Comparison of ENCODE assay signal across 8 cellular contexts in genomic region chr1:226738995-226739695, GRCh38. TPM values are rescaled to one million over a fixed set of nuclear protein-coding genes. Genes with fewer than 3 reads are reported as not detected.
DNase-seq lines count a peak whose midpoint lies in the region; ATAC-seq and TF ChIP-seq lines count a peak whose summit lies in the region.

TSS of gene ITPKB (minus strand) at chr1:226739282. CDS start at chr1:226737458, 1,824 bp downstream.

- TF ChIP-seq CTCF in CD14-positive monocyte (IDR thresholded peaks at IDR 0.05) (no peak), H9 (conservative IDR thresholded peaks at IDR 0.05) (no peak), neutrophil (IDR thresholded peaks at IDR 0.05) (no peak)

- H3K56ac ChIP-seq in H9 (ENCODE audit: insufficient read length, low read depth, low read length) = no peak within 1 kb of the TSS

- peak within 1 kb of the TSS; percentile 89 to 91 for H3K4me3 ChIP-seq in neutrophil (ENCODE audit: low read depth in 1 of 2, low read length in 1 of 2)
- peak within 1 kb of the TSS; percentile 16 to 69 for H3K4me3 ChIP-seq in aorta (ENCODE audit: low read length in 2 of 2)

- no peak within 1 kb of the TSS for H3T11ph ChIP-seq in H9 (ENCODE audit: low read length)

- H4K91ac ChIP-seq in H9 (ENCODE audit: insufficient read length, low read depth, low read length) = no peak within 1 kb of the TSS

- DNase-seq in CD14-positive monocyte (ENCODE audit: low spot score) = no peak
- no peak for DNase-seq in H9
- DNase-seq in RPMI8226 = peak; percentile 85
- DNase-seq in activated naive CD4-positive, alpha-beta T cell treated with anti-CD3 and anti-CD28 coated beads, Interleukin-2, amount 10 ng/mL, durations not matched to agents 7 days and 5 days = peak; percentile 80
- DNase-seq in germinal center (ENCODE audit: low spot score) = peak; percentile 58
- peak; percentile 69 to 79 for DNase-seq in aorta

- H3K18ac ChIP-seq in H9 (ENCODE audit: insufficient read length, low read depth, low read length) = peak within 1 kb of the TSS; percentile 56

- H3K36me3 ChIP-seq in neutrophil (peaks cover 29% of the 10 kb centered on the region), aorta (ENCODE audit: control insufficient read depth in 1 of 2, insufficient read depth in 2 of 2, low read length in 1 of 2) (no peaks in the 10 kb centered on the region)

- H3K79me2 ChIP-seq in H9 (ENCODE audit: insufficient read depth, low read length) = no peaks in the 10 kb centered on the region

- H3K4ac ChIP-seq in H9 (ENCODE audit: low read depth, low read length) = no peak within 1 kb of the TSS

- H3K23ac ChIP-seq in H9 (ENCODE audit: insufficient read length, low read depth, low read length) = no peak within 1 kb of the TSS

- peak within 1 kb of the TSS; percentile 31 for H3K9ac ChIP-seq in H9 (ENCODE audit: extremely low read depth, insufficient read length, low read length)

- H3K27ac Mint-ChIP-seq in CD14-positive monocyte (peak within 1 kb of the TSS; percentile 91 to 98 (median 92)), H9 (no peak within 1 kb of the TSS)
- peak within 1 kb of the TSS; percentile 92 for H3K27ac Mint-ChIP-seq in activated naive CD4-positive, alpha-beta T cell treated with anti-CD3 and anti-CD28 coated beads, Interleukin-2, amount 10 ng/mL, durations not matched to agents 7 days and 5 days

- no peaks in the 10 kb centered on the region for H3K79me1 ChIP-seq in H9 (ENCODE audit: insufficient read depth, low read depth, low read length, poor library complexity, severe bottlenecking)

- CTCF ChIA-PET in activated naive CD4-positive, alpha-beta T cell treated with anti-CD3 and anti-CD28 coated beads, Interleukin-2, amount 10 ng/mL, durations not matched to agents 7 days and 5 days (lab: Charles Lee) = interaction anchor here (0.6 to 1.5 kb wide), 7 partner anchors 17 to 104 kb away, joined by 3 to 5 read pairs (median 3); no protein-coding TSS in a partner anchor

- H3K14ac ChIP-seq in H9 (ENCODE audit: insufficient read depth, low read length) = no peak within 1 kb of the TSS

- no peak within 1 kb of the TSS for H2BK12ac ChIP-seq in H9 (ENCODE audit: insufficient read length, low read depth, low read length)

- no peak within 1 kb of the TSS for H4K8ac ChIP-seq in H9 (replicated peaks; ENCODE audit: insufficient read length, low read depth, low read length)

- intact Hi-C loops in CD14-positive monocyte (cut with micrococcal nuclease) = loop anchor here (5.0 to 10.0 kb wide), 3 partner anchors 86 to 112 kb away; no protein-coding TSS in a partner anchor
- intact Hi-C loops in aorta (cut with DNase I) = loop anchor here (5.0 kb wide), 5 partner anchors 42 to 192 kb away; partner anchors contain the start of gene STUM (in 1 of the 2)

- H4K5ac ChIP-seq in H9 (ENCODE audit: insufficient read length, low read depth, low read length) = no peak within 1 kb of the TSS

- peaks cover 33% of the 10 kb centered on the region for H3K4me1 Mint-ChIP-seq in CD14-positive monocyte
- H3K4me1 Mint-ChIP-seq in H9 = peaks cover 14 to 15% of the 10 kb centered on the region in 2 experiments
- H3K4me1 Mint-ChIP-seq in activated naive CD4-positive, alpha-beta T cell treated with anti-CD3 and anti-CD28 coated beads, Interleukin-2, amount 10 ng/mL, durations not matched to agents 7 days and 5 days = peaks cover 40% of the 10 kb centered on the region

- ATAC-seq in aorta (ENCODE audit: low FRiP score) (peak; percentile 67), HG02973 (IDR thresholded peaks at IDR 0.05; ENCODE audit: unreplicated experiment) (no peak)

- peaks cover 25% of the 10 kb centered on the region for H3K23me2 ChIP-seq in H9 (ENCODE audit: insufficient read length, low read depth, low read length, poor library complexity, severe bottlenecking)

- H3K9me3 Mint-ChIP-seq in CD14-positive monocyte (peaks cover 0 to 12% (median 8%) of the 10 kb centered on the region in 7 donors), H9 (peaks cover 7 to 12% of the 10 kb centered on the region in 2 experiments; a peak in 4 of 5 replicates)
- H3K9me3 Mint-ChIP-seq in activated naive CD4-positive, alpha-beta T cell treated with anti-CD3 and anti-CD28 coated beads, Interleukin-2, amount 10 ng/mL, durations not matched to agents 7 days and 5 days = peaks cover 8% of the 10 kb centered on the region

- no CpG with 5 or more reads among the region's 23 CpGs for WGBS in H9 (ENCODE audit: extremely low coverage, insufficient read length, low lambda C conversion rate)
- WGBS in aorta, 2 donors = 0 to 1% methylated on average over 23 of the region's 23 CpGs

- H3K36me3 Mint-ChIP-seq in CD14-positive monocyte (peaks cover 23 to 25% of the 10 kb centered on the region in 2 donors), H9 (ENCODE audit: insufficient read depth in 1 of 3, low read depth in 3 of 3) (no peaks in the 10 kb centered on the region; a peak in 1 of 7 replicates)
- peaks cover 30% of the 10 kb centered on the region for H3K36me3 Mint-ChIP-seq in activated naive CD4-positive, alpha-beta T cell treated with anti-CD3 and anti-CD28 coated beads, Interleukin-2, amount 10 ng/mL, durations not matched to agents 7 days and 5 days

- no peak within 1 kb of the TSS for H2BK5ac ChIP-seq in H9 (ENCODE audit: insufficient read length, low read length)

- no peak within 1 kb of the TSS for H2BK120ac ChIP-seq in H9 (ENCODE audit: low read depth, low read length, poor library complexity, severe bottlenecking)

- H3K9me3 ChIP-seq in H9 (ENCODE audit: control insufficient read depth, low read depth, low read length) (no peaks in the 10 kb centered on the region), neutrophil (no peaks in the 10 kb centered on the region), aorta (ENCODE audit: control insufficient read depth, low read length) (no peaks in the 10 kb centered on the region)

- H2AFZ ChIP-seq in H9 (ENCODE audit: low read length) = no peak within 1 kb of the TSS

- no peak within 1 kb of the TSS for H2BK20ac ChIP-seq in H9 (ENCODE audit: low read depth, low read length, poor library complexity, severe bottlenecking)

- no peak within 1 kb of the TSS for H2BK15ac ChIP-seq in H9 (ENCODE audit: low read depth, low read length)

- no peaks in the 10 kb centered on the region for H4K20me1 ChIP-seq in H9 (ENCODE audit: control insufficient read depth, insufficient read depth, insufficient read length)

- peak within 1 kb of the TSS; percentile 84 for H3K4me2 ChIP-seq in H9 (ENCODE audit: insufficient read depth, insufficient read length, low read length)

- H3K4me1 ChIP-seq in H9 (ENCODE audit: insufficient read depth, low read length) (no peaks in the 10 kb centered on the region), neutrophil (ENCODE audit: control insufficient read depth in 1 of 2, insufficient read depth in 1 of 2, low read depth in 1 of 2, low read length in 1 of 2) (peaks cover 37 to 41% of the 10 kb centered on the region in 2 experiments), aorta (ENCODE audit: control insufficient read depth in 1 of 2, insufficient read depth in 2 of 2, low read length in 2 of 2) (no peaks in the 10 kb centered on the region)

- no peaks in the 10 kb centered on the region for H3K27me3 Mint-ChIP-seq in CD14-positive monocyte (ENCODE audit: low read depth in 3 of 3)
- peaks cover 43% of the 10 kb centered on the region for H3K27me3 Mint-ChIP-seq in H9 (ENCODE audit: low read depth)
- no peaks in the 10 kb centered on the region for H3K27me3 Mint-ChIP-seq in activated naive CD4-positive, alpha-beta T cell treated with anti-CD3 and anti-CD28 coated beads, Interleukin-2, amount 10 ng/mL, durations not matched to agents 7 days and 5 days

- H3K27ac ChIP-seq in H9 (ENCODE audit: insufficient read length, low read depth, low read length) (no peak within 1 kb of the TSS), neutrophil (peak within 1 kb of the TSS; percentile 92), aorta (ENCODE audit: low read depth in 1 of 2, low read length in 2 of 2) (peak within 1 kb of the TSS; percentile 23 to 34)

- no peak within 1 kb of the TSS for H2AK5ac ChIP-seq in H9 (ENCODE audit: insufficient read length, low read length)

- peak within 1 kb of the TSS; percentile 97 to 99 for H3K4me3 Mint-ChIP-seq in CD14-positive monocyte
- peak within 1 kb of the TSS; percentile 70 to 86 for H3K4me3 Mint-ChIP-seq in H9
- peak within 1 kb of the TSS; percentile 76 for H3K4me3 Mint-ChIP-seq in activated naive CD4-positive, alpha-beta T cell treated with anti-CD3 and anti-CD28 coated beads, Interleukin-2, amount 10 ng/mL, durations not matched to agents 7 days and 5 days

- H3K27me3 ChIP-seq in H9 (ENCODE audit: insufficient read depth, low read length) (peaks cover 11% of the 10 kb centered on the region; the same call in 1 of the 2 replicates), neutrophil (no peaks in the 10 kb centered on the region), aorta (ENCODE audit: control insufficient read depth in 1 of 2, insufficient read depth in 2 of 2, low read length in 1 of 2) (no peaks in the 10 kb centered on the region)

RNA-seq across cellular contexts. Expression of gene ITPKB, which starts in this region (rescaled TPM):
- polyA plus RNA-seq in CD14-positive monocyte = 10 to 100 TPM in 1 of 2 donors, 1 to 10 TPM in 1; 7.3 to 10.2 TPM
- total RNA-seq in H9 (2021) = 3.8 and 4.0 TPM in 2 replicates
- total RNA-seq in aorta = 10 to 100 TPM; 16.8 to 31.8 TPM
- 1 to 10 TPM; 2.1 to 6.6 TPM for polyA plus RNA-seq in aorta

Comparison
In these comparisons a context has a peak if more than half of its experiments do, and no peak if none do; other contexts are left out.
1. DNase-seq: peak in RPMI8226 (single experiment), activated naive CD4-positive, alpha-beta T cell treated with anti-CD3 and anti-CD28 coated beads, Interleukin-2, amount 10 ng/mL, durations not matched to agents 7 days and 5 days (single experiment), germinal center (single experiment) and aorta (2 of 2); none in CD14-positive monocyte (single experiment) and H9 (single experiment).
2. H3K27ac Mint-ChIP-seq: peak in CD14-positive monocyte (7 of 7) and activated naive CD4-positive, alpha-beta T cell treated with anti-CD3 and anti-CD28 coated beads, Interleukin-2, amount 10 ng/mL, durations not matched to agents 7 days and 5 days (single experiment); none in H9 (0 of 3).
3. Peak in every context shown above with its lines, with median percentiles within 50 percentile points of each other: H3K4me3 Mint-ChIP-seq.